Comparison of ENCODE assay signal across 25 cellular contexts in the genomic region with DNA sequence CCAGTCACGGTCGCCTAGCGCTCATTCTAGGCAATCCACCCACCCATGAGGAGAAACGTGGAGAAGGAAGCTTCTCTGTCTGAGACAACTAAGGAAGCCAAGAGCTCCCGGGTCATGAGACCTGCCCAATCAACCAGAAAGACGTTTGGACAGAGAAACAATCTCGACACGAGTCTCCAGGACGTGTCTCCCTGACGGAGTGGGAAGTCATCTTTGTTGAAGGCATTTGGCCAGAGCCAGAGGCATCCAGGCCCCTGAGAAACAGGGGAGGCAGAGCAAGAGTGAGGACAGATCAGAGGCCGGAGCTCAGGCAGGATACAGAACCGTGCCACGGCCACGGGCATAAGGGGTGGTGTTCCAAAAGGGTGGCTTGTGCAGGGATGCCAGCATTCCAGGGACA.
"Had no signal": no experiment of that assay in that cellular context is flagged by ENCODE, and none has a peak within 500 bp of the region (broad histone marks: within the 10 kb centered on the region; RNA-seq: fewer than 3 reads in every experiment).

No MANE protein-coding gene starts in this region.

- H3K4me1 Mint-ChIP-seq: activated CD4-positive, alpha-beta memory T cell treated with anti-CD3 and anti-CD28 coated beads, Interleukin-2, amount 10 ng/mL, durations not matched to agents 7 days and 5 days; activated CD4-positive, alpha-beta T cell treated with anti-CD3 and anti-CD28 coated beads, Interleukin-2, amount 10 ng/mL, durations not matched to agents 24 days and 14 days; nephron progenitor cell had no signal

- DNase-seq: activated CD4-positive, alpha-beta T cell treated with anti-CD3 and anti-CD28 coated beads, Interleukin-2, amount 10 ng/mL, durations not matched to agents 24 days and 14 days; activated CD4-positive, CD25-positive, alpha-beta regulatory T cell treated with anti-CD3 and anti-CD28 coated beads, Interleukin-2, amount 50 U/mL, for 72 hours; activated effector memory CD4-positive, alpha-beta T cell treated with Interleukin-2 at 50 U/mL for 16 hours; activated naive CD4-positive, alpha-beta T cell treated with Interleukin-2 at 50 U/mL for 16 hours; anterior cingulate cortex; cerebellar nuclear complex; cortex of kidney; effector memory CD8-positive, alpha-beta T cell; foreskin fibroblast; hippocampal formation; lower lobe of right lung; mesendoderm; naive B cell; nephron progenitor cell; right lobe of liver; small intestine; stimulated activated CD4-positive, alpha-beta T cell treated with anti-CD3 and anti-CD28 coated beads, Interleukin-1b, Interleukin-23, amount 100 ng/mL, for 48 hours; stimulated activated naive CD4-positive, alpha-beta T cell; T-helper 9 cell had no signal

- H3K27me3 ChIP-seq: neutrophil, right lobe of liver, suprapubic skin, tibial artery had no signal

- H3K9me3 ChIP-seq: lower lobe of right lung, neutrophil, right lobe of liver, tibial artery had no signal

- H3K27ac Mint-ChIP-seq: activated CD4-positive, alpha-beta memory T cell treated with anti-CD3 and anti-CD28 coated beads, Interleukin-2, amount 10 ng/mL, durations not matched to agents 7 days and 5 days; activated CD4-positive, alpha-beta T cell treated with anti-CD3 and anti-CD28 coated beads, Interleukin-2, amount 10 ng/mL, durations not matched to agents 24 days and 14 days; activated naive CD8-positive, alpha-beta T cell; effector memory CD8-positive, alpha-beta T cell; naive B cell; nephron progenitor cell had no signal

- H3K27me3 Mint-ChIP-seq: activated CD4-positive, alpha-beta memory T cell treated with anti-CD3 and anti-CD28 coated beads, Interleukin-2, amount 10 ng/mL, durations not matched to agents 7 days and 5 days; activated CD4-positive, alpha-beta T cell treated with anti-CD3 and anti-CD28 coated beads, Interleukin-2, amount 10 ng/mL, durations not matched to agents 24 days and 14 days; activated naive CD8-positive, alpha-beta T cell; effector memory CD8-positive, alpha-beta T cell; naive B cell had no signal

- H3K4me3 ChIP-seq: lower lobe of right lung, right lobe of liver, SK-N-MC, suprapubic skin, tibial artery had no signal

- H3K36me3 Mint-ChIP-seq: activated naive CD8-positive, alpha-beta T cell had no signal

- H3K4me1 ChIP-seq: lower lobe of right lung, right lobe of liver, suprapubic skin, tibial artery had no signal

- ATAC-seq: effector memory CD8-positive, alpha-beta T cell; lower lobe of right lung; right lobe of liver had no signal

- H3K27ac ChIP-seq: lower lobe of right lung, neutrophil, right lobe of liver, SK-N-MC, suprapubic skin, tibial artery had no signal

- H3K4me3 Mint-ChIP-seq: activated CD4-positive, alpha-beta memory T cell treated with anti-CD3 and anti-CD28 coated beads, Interleukin-2, amount 10 ng/mL, durations not matched to agents 7 days and 5 days; activated CD4-positive, alpha-beta T cell treated with anti-CD3 and anti-CD28 coated beads, Interleukin-2, amount 10 ng/mL, durations not matched to agents 24 days and 14 days; activated naive CD8-positive, alpha-beta T cell; effector memory CD8-positive, alpha-beta T cell; naive B cell; nephron progenitor cell had no signal

- H3K36me3 ChIP-seq: lower lobe of right lung, neutrophil, right lobe of liver, suprapubic skin, tibial artery had no signal
